In genomic region chr1:72056516-72056915, GRCh38 we compare ENCODE assay signal across 10 cellular contexts.
"Had no signal": no experiment of that assay in that cellular context is flagged by ENCODE, and none has a peak within 500 bp of the region (broad histone marks: within the 10 kb centered on the region; RNA-seq: fewer than 3 reads in every experiment).

No MANE protein-coding gene starts in this region.

- H3K4me3 Mint-ChIP-seq: GM23338, H9, HFFc6 had no signal

- DNase-seq: GM23248, GOT3, H7, H9, HCEC 1CT, HFFc6 had no signal

- ATAC-seq: GM23338, HCT116 had no signal

- H3K4me2 ChIP-seq: GM23338 had no signal

- FAIRE-seq: H54 had no signal

- H3K27ac ChIP-seq: GM23248 had no signal

- H3K9me3 Mint-ChIP-seq: GM23338, H9, HFFc6 had no signal

- H3K4me3 ChIP-seq: GM23248, GM23338, HAP-1 had no signal

- H3K27ac Mint-ChIP-seq: GM23338, HFFc6 had no signal

- H3K36me3 ChIP-seq: HAP-1 had no signal

- H3K9me3 ChIP-seq: HAP-1 had no signal

- H3K9ac ChIP-seq: GM23248 had no signal

- H2AFZ ChIP-seq: GM23248, GM23338 had no signal
